ENCODE assay signal across 9 cellular contexts in genomic region chr1:224106568-224107281, GRCh38. TPM values are rescaled to one million over a fixed set of nuclear protein-coding genes. Genes with fewer than 3 reads are reported as not detected.
A peak's percentile ranks its signal among the peaks of the same experiment; 100 is the strongest.
DNase-seq lines count a peak whose midpoint lies in the region; ATAC-seq and TF ChIP-seq lines count a peak whose summit lies in the region.
"Had no signal": no experiment of that assay in that cellular context is flagged by ENCODE, and none has a peak within 500 bp of the region (broad histone marks: within the 10 kb centered on the region; RNA-seq: fewer than 3 reads in every experiment).

No MANE protein-coding gene starts in this region.

- H3K27me3 Mint-ChIP-seq in activated CD8-positive, alpha-beta T cell treated with anti-CD3 and anti-CD28 coated beads, Interleukin-2, amount 10 ng/mL, durations not matched to agents 7 days and 5 days (ENCODE audit: low read depth) = peaks cover 44% of the 10 kb centered on the region

- no peak overlapping the region for H3K27ac Mint-ChIP-seq in activated CD8-positive, alpha-beta T cell treated with anti-CD3 and anti-CD28 coated beads, Interleukin-2, amount 10 ng/mL, durations not matched to agents 7 days and 5 days

- TF ChIP-seq CTCF in BE2C (IDR thresholded peaks at IDR 0.05; ENCODE audit: low read depth, low read length) = peak; percentile 34
- TF ChIP-seq CTCF in GM13977 (IDR thresholded peaks at IDR 0.05; ENCODE audit: extremely low read depth, insufficient read depth, missing control alignments) = peak; percentile 45

- in situ Hi-C loops in GM13977 (cut with MboI; ENCODE audit: low pct_unique_long_range_greater_than_20kb, low sequenced_read_pairs, unreplicated experiment) = no loop called here

- H3K36me3 ChIP-seq in BE2C = no peaks in the 10 kb centered on the region

- H3K4me3 Mint-ChIP-seq in activated CD8-positive, alpha-beta T cell treated with anti-CD3 and anti-CD28 coated beads, Interleukin-2, amount 10 ng/mL, durations not matched to agents 7 days and 5 days = no peak overlapping the region

- peaks cover 34% of the 10 kb centered on the region for H3K27me3 ChIP-seq in BE2C

- intact Hi-C loops in posterior cingulate gyrus (cut with DNase I) = no loop called here

- peak; percentile 96 for ATAC-seq in HG03066 (IDR thresholded peaks at IDR 0.05; ENCODE audit: low read depth, unreplicated experiment)
- peak; percentile 98 for ATAC-seq in activated CD8-positive, alpha-beta T cell treated with anti-CD3 and anti-CD28 coated beads, Interleukin-2, amount 10 ng/mL, durations not matched to agents 7 days and 5 days
- no peak for ATAC-seq in GM21360 (IDR thresholded peaks at IDR 0.05; ENCODE audit: unreplicated experiment)

- DNase-seq in BE2C (no peak), GM13977 (ENCODE audit: low spot score) (peak; percentile 66), NCI-H2171 (lab: John Stamatoyannopoulos, UW) (peak; percentile 32), kidney tubule cell (ENCODE audit: low spot score) (peak; percentile 84), posterior cingulate gyrus (no peak)
- DNase-seq in activated CD8-positive, alpha-beta T cell treated with anti-CD3 and anti-CD28 coated beads, Interleukin-2, amount 10 ng/mL, durations not matched to agents 7 days and 5 days = peak; percentile 54

- no peaks in the 10 kb centered on the region for H3K9me3 Mint-ChIP-seq in activated CD8-positive, alpha-beta T cell treated with anti-CD3 and anti-CD28 coated beads, Interleukin-2, amount 10 ng/mL, durations not matched to agents 7 days and 5 days (ENCODE audit: insufficient read depth)

- H3K9me3 ChIP-seq in BE2C = no peaks in the 10 kb centered on the region; the same call in 1 of the 2 replicates

- H3K4me1 Mint-ChIP-seq in activated CD8-positive, alpha-beta T cell treated with anti-CD3 and anti-CD28 coated beads, Interleukin-2, amount 10 ng/mL, durations not matched to agents 7 days and 5 days (ENCODE audit: low read depth) = peaks cover 7% of the 10 kb centered on the region

- no peaks in the 10 kb centered on the region for H3K36me3 Mint-ChIP-seq in activated CD8-positive, alpha-beta T cell treated with anti-CD3 and anti-CD28 coated beads, Interleukin-2, amount 10 ng/mL, durations not matched to agents 7 days and 5 days (ENCODE audit: low read depth)

- no peak overlapping the region for H3K4me3 ChIP-seq in BE2C (ENCODE audit: low read depth, low read length)
- H3K4me3 ChIP-seq: SK-N-MC had no signal

- CTCF ChIA-PET in activated CD8-positive, alpha-beta T cell treated with anti-CD3 and anti-CD28 coated beads, Interleukin-2, amount 10 ng/mL, durations not matched to agents 7 days and 5 days (lab: Charles Lee) = interaction anchor here (0.8 to 2.2 kb wide), 16 partner anchors 9 to 408 kb away, joined by 3 to 17 read pairs (median 4); no protein-coding TSS in a partner anchor

- no peaks in the 10 kb centered on the region for H3K4me1 ChIP-seq in BE2C

- POLR2A ChIA-PET in activated CD8-positive, alpha-beta T cell treated with anti-CD3 and anti-CD28 coated beads, Interleukin-2, amount 10 ng/mL, durations not matched to agents 7 days and 5 days (lab: Charles Lee) = interaction anchor here (0.6 to 0.7 kb wide), 2 partner anchors 226 to 408 kb away, joined by 3 to 4 read pairs; no protein-coding TSS in a partner anchor

RNA-seq across cellular contexts. Expression of gene FBXO28, which starts 7.2 kb away (rescaled TPM):
- polyA plus RNA-seq in BE2C (2012; ENCODE audit: insufficient read depth, insufficient read length, low read depth) = 14.1 TPM
- 10 to 100 TPM; 26.4 to 28.4 TPM for total RNA-seq in activated CD8-positive, alpha-beta T cell treated with anti-CD3 and anti-CD28 coated beads, Interleukin-2, amount 10 ng/mL, durations not matched to agents 7 days and 5 days

Comparison
In these comparisons a context has a peak if more than half of its experiments do, and no peak if none do; other contexts are left out.
1. DNase-seq: peak in GM13977 (single experiment), NCI-H2171 (single experiment), activated CD8-positive, alpha-beta T cell treated with anti-CD3 and anti-CD28 coated beads, Interleukin-2, amount 10 ng/mL, durations not matched to agents 7 days and 5 days (single experiment) and kidney tubule cell (single experiment); none in BE2C (single experiment) and posterior cingulate gyrus (0 of 10).